In genomic region chr19:38047048-38047435, GRCh38 we compare ENCODE assay signal across 12 cellular contexts.
DNase-seq lines count a peak whose midpoint lies in the region; ATAC-seq and TF ChIP-seq lines count a peak whose summit lies in the region.
"Had no signal": no experiment of that assay in that cellular context is flagged by ENCODE, and none has a peak within 500 bp of the region (broad histone marks: within the 10 kb centered on the region; RNA-seq: fewer than 3 reads in every experiment).

No MANE protein-coding gene starts in this region.

- CTCF ChIA-PET in activated CD4-positive, alpha-beta memory T cell treated with anti-CD3 and anti-CD28 coated beads, Interleukin-2, amount 10 ng/mL, durations not matched to agents 7 days and 5 days (lab: Charles Lee) = no interaction called here

- H3K4me1 ChIP-seq in right atrium auricular region (no peaks in the 10 kb centered on the region), lower lobe of right lung (peaks cover 13% of the 10 kb centered on the region), GM23248 (ENCODE audit: insufficient read depth) (no peaks in the 10 kb centered on the region)
- H3K4me1 ChIP-seq: esophagus muscularis mucosa, tibial nerve had no signal

- H3K4me1 Mint-ChIP-seq in activated CD4-positive, alpha-beta memory T cell treated with anti-CD3 and anti-CD28 coated beads, Interleukin-2, amount 10 ng/mL, durations not matched to agents 7 days and 5 days = peaks cover 35% of the 10 kb centered on the region
- peaks cover 14% of the 10 kb centered on the region for H3K4me1 Mint-ChIP-seq in progenitor cell of endocrine pancreas (ENCODE audit: low read depth)

- no peak overlapping the region for H3K4me2 ChIP-seq in GM23248 (ENCODE audit: unreplicated experiment)

- no peaks in the 10 kb centered on the region for H3K9me2 ChIP-seq in GM23248 (ENCODE audit: insufficient read depth)

- H3K27me3 Mint-ChIP-seq in activated CD4-positive, alpha-beta memory T cell treated with anti-CD3 and anti-CD28 coated beads, Interleukin-2, amount 10 ng/mL, durations not matched to agents 7 days and 5 days = no peaks in the 10 kb centered on the region
- H3K27me3 Mint-ChIP-seq in progenitor cell of endocrine pancreas = no peaks in the 10 kb centered on the region

- no peak for TF ChIP-seq CTCF in right atrium auricular region (IDR thresholded peaks at IDR 0.05)
- no peak for TF ChIP-seq CTCF in lower lobe of right lung (IDR thresholded peaks at IDR 0.05)
- no peak for TF ChIP-seq CTCF in progenitor cell of endocrine pancreas (IDR thresholded peaks at IDR 0.05; ENCODE audit: unreplicated experiment)

- H3K4me3 ChIP-seq in right atrium auricular region = no peak overlapping the region
- no peak overlapping the region for H3K4me3 ChIP-seq in lower lobe of right lung
- H3K4me3 ChIP-seq in GM23248 = no peak overlapping the region
- H3K4me3 ChIP-seq: esophagus muscularis mucosa, tibial nerve had no signal

- no peak overlapping the region for H3K4me3 Mint-ChIP-seq in activated CD4-positive, alpha-beta memory T cell treated with anti-CD3 and anti-CD28 coated beads, Interleukin-2, amount 10 ng/mL, durations not matched to agents 7 days and 5 days
- H3K4me3 Mint-ChIP-seq in progenitor cell of endocrine pancreas (ENCODE audit: low read depth) = no peak overlapping the region

- H3K27ac ChIP-seq in right atrium auricular region (no peak overlapping the region), lower lobe of right lung (peak overlapping the region; percentile 2), GM23248 (no peak overlapping the region)
- H3K27ac ChIP-seq: esophagus muscularis mucosa had no signal

- peaks cover under 1% of the 10 kb centered on the region for H3K9me3 Mint-ChIP-seq in activated CD4-positive, alpha-beta memory T cell treated with anti-CD3 and anti-CD28 coated beads, Interleukin-2, amount 10 ng/mL, durations not matched to agents 7 days and 5 days
- H3K9me3 Mint-ChIP-seq in progenitor cell of endocrine pancreas (ENCODE audit: low read depth) = peaks cover under 1% of the 10 kb centered on the region

- H2AFZ ChIP-seq in GM23248 = no peak overlapping the region

- intact Hi-C loops in Right ventricle myocardium superior (cut with DNase I) = no loop called here
- intact Hi-C loops in lower lobe of right lung (cut with DNase I) = no loop called here

- H3K79me2 ChIP-seq in GM23248 (ENCODE audit: insufficient read depth) = peaks cover 67% of the 10 kb centered on the region

- DNase-seq in Right ventricle myocardium superior (peak; percentile 9), right atrium auricular region (ENCODE audit: low spot score) (no peak), lower lobe of right lung (no peak), GM23248 (no peak), progenitor cell of endocrine pancreas (ENCODE audit: low spot score, unreplicated experiment) (no peak)
- no peak for DNase-seq in activated CD4-positive, alpha-beta memory T cell treated with anti-CD3 and anti-CD28 coated beads, Interleukin-2, amount 10 ng/mL, durations not matched to agents 7 days and 5 days
- DNase-seq in effector CD4-positive, alpha-beta T cell = no peak
- DNase-seq: mesendoderm, NCI-H1694 treated with DMSO at 0.1 percent for 48 hours had no signal

- H4K20me1 ChIP-seq in GM23248 (ENCODE audit: insufficient read depth) = no peaks in the 10 kb centered on the region

- no peaks in the 10 kb centered on the region for H3K36me3 Mint-ChIP-seq in activated CD4-positive, alpha-beta memory T cell treated with anti-CD3 and anti-CD28 coated beads, Interleukin-2, amount 10 ng/mL, durations not matched to agents 7 days and 5 days (ENCODE audit: low read depth)
- H3K36me3 Mint-ChIP-seq in progenitor cell of endocrine pancreas (ENCODE audit: insufficient read depth) = peaks cover 7% of the 10 kb centered on the region

- in situ Hi-C loops in GM23248 (cut with MboI) = no loop called here

- WGBS in GM23248 (ENCODE audit: low coverage in 1 of 2, low lambda C conversion rate in 2 of 2, missing lambda C conversion rate in 2 of 2), 2 experiments = 100% methylated on average over 7 to 8 of the region's 8 CpGs

- H3K9ac ChIP-seq in GM23248 = no peak overlapping the region

- peaks cover 0 to 3% of the 10 kb centered on the region in 2 donors for H3K9me3 ChIP-seq in right atrium auricular region
- no peaks in the 10 kb centered on the region for H3K9me3 ChIP-seq in lower lobe of right lung
- no peaks in the 10 kb centered on the region for H3K9me3 ChIP-seq in GM23248 (ENCODE audit: low read depth)
- H3K9me3 ChIP-seq: esophagus muscularis mucosa had no signal

- POLR2A ChIA-PET in activated CD4-positive, alpha-beta memory T cell treated with anti-CD3 and anti-CD28 coated beads, Interleukin-2, amount 10 ng/mL, durations not matched to agents 7 days and 5 days (lab: Charles Lee) = no interaction called here

- no peaks in the 10 kb centered on the region for H3K36me3 ChIP-seq in right atrium auricular region
- H3K36me3 ChIP-seq in lower lobe of right lung = no peaks in the 10 kb centered on the region
- no peaks in the 10 kb centered on the region for H3K36me3 ChIP-seq in GM23248 (ENCODE audit: low read depth)
- H3K36me3 ChIP-seq: tibial nerve had no signal

- H3K27me3 ChIP-seq in right atrium auricular region (no peaks in the 10 kb centered on the region), lower lobe of right lung (ENCODE audit: low read depth) (no peaks in the 10 kb centered on the region), GM23248 (replicated peaks; ENCODE audit: insufficient read depth) (no peaks in the 10 kb centered on the region)
- H3K27me3 ChIP-seq: esophagus muscularis mucosa, tibial nerve had no signal

- H3K27ac Mint-ChIP-seq in activated CD4-positive, alpha-beta memory T cell treated with anti-CD3 and anti-CD28 coated beads, Interleukin-2, amount 10 ng/mL, durations not matched to agents 7 days and 5 days = peak overlapping the region; percentile 21
- H3K27ac Mint-ChIP-seq in progenitor cell of endocrine pancreas = no peak overlapping the region

- peaks cover 8% of the 10 kb centered on the region for H3F3A ChIP-seq in GM23248 (ENCODE audit: insufficient read depth)

- ATAC-seq in Right ventricle myocardium superior (ENCODE audit: poor library complexity) (no peak), lower lobe of right lung (no peak), HG02938 (IDR thresholded peaks at IDR 0.05; ENCODE audit: unreplicated experiment) (no peak)
